ENCODE assay signal across 14 cellular contexts in genomic region chr12:212799-213526, GRCh38. TPM values are rescaled to one million over a fixed set of nuclear protein-coding genes. Genes with fewer than 3 reads are reported as not detected.
DNase-seq lines count a peak whose midpoint lies in the region; ATAC-seq and TF ChIP-seq lines count a peak whose summit lies in the region.
"Had no signal": no experiment of that assay in that cellular context is flagged by ENCODE, and none has a peak within 500 bp of the region (broad histone marks: within the 10 kb centered on the region; RNA-seq: fewer than 3 reads in every experiment).

No MANE protein-coding gene starts in this region.

- WGBS in testis, 2 donors: 56 to 60% methylated on average over 15 to 21 of the region's 21 CpGs
- WGBS in psoas muscle, 3 donors: 30 to 36% (median 31%) methylated on average over 21 of the region's 21 CpGs

- H3K4me3 ChIP-seq in choroid plexus epithelial cell (ENCODE audit: low read depth, low read length) (no peak overlapping the region), testis (no peak overlapping the region), psoas muscle (no peak overlapping the region)
- no peak overlapping the region for H3K4me3 ChIP-seq in CD8-positive, alpha-beta memory T cell (ENCODE audit: low read length)

- no peak for TF ChIP-seq POLR2A in testis (IDR thresholded peaks at IDR 0.05)

- peaks cover 9% of the 10 kb centered on the region for H3K4me1 Mint-ChIP-seq in memory B cell
- H3K4me1 Mint-ChIP-seq in CD8-positive, alpha-beta memory T cell: peaks cover 0 to 5% (median 3%) of the 10 kb centered on the region in 3 donors

- no peak overlapping the region for H3K27ac Mint-ChIP-seq in memory B cell
- no peak overlapping the region for H3K27ac Mint-ChIP-seq in CD8-positive, alpha-beta memory T cell
- H3K27ac Mint-ChIP-seq: IgD-negative memory B cell, WTC11 had no signal

- TF ChIP-seq CTCF in choroid plexus epithelial cell (conservative IDR thresholded peaks at IDR 0.05; ENCODE audit: low read depth, low read length): no peak
- no peak for TF ChIP-seq CTCF in testis (IDR thresholded peaks at IDR 0.05)
- TF ChIP-seq CTCF in psoas muscle (IDR thresholded peaks at IDR 0.05): no peak

- no peak for ATAC-seq in memory B cell (ENCODE audit: low read depth)
- ATAC-seq in psoas muscle: no peak

- H3K4me1 ChIP-seq in testis (no peaks in the 10 kb centered on the region), psoas muscle (no peaks in the 10 kb centered on the region)
- no peaks in the 10 kb centered on the region for H3K4me1 ChIP-seq in CD8-positive, alpha-beta memory T cell (ENCODE audit: insufficient read depth, low read length)

- H3K9me3 Mint-ChIP-seq in memory B cell: peaks cover 3% of the 10 kb centered on the region
- no peaks in the 10 kb centered on the region for H3K9me3 Mint-ChIP-seq in CD8-positive, alpha-beta memory T cell
- H3K9me3 Mint-ChIP-seq: WTC11 had no signal

- H3K27ac ChIP-seq in testis (no peak overlapping the region), psoas muscle (no peak overlapping the region)
- H3K27ac ChIP-seq in CD8-positive, alpha-beta memory T cell (ENCODE audit: low read depth, low read length): no peak overlapping the region
- H3K27ac ChIP-seq: 22Rv1 had no signal

- peak; percentile 19 for DNase-seq in DMS79 treated with DMSO at 0.1 percent for 48 hours (lab: John Stamatoyannopoulos, UW)
- no peak for DNase-seq in DMS79 (lab: John Stamatoyannopoulos, UW)
- DNase-seq in choroid plexus epithelial cell (ENCODE audit: low read depth): peak; percentile 43
- DNase-seq in memory B cell (ENCODE audit: low spot score in 2 of 2): no peak
- DNase-seq in testis: peak; percentile 59
- DNase-seq in GM19240 (ENCODE audit: insufficient read length, low spot score): no peak
- no peak for DNase-seq in CD8-positive, alpha-beta memory T cell
- DNase-seq in psoas muscle: no peak
- DNase-seq: NCI-H2029, SHP77 had no signal

- H3K36me3 ChIP-seq in testis (ENCODE audit: low read depth, missing control alignments) (no peaks in the 10 kb centered on the region), psoas muscle (ENCODE audit: insufficient read depth in 1 of 2, low read depth in 1 of 2) (no peaks in the 10 kb centered on the region)
- no peaks in the 10 kb centered on the region for H3K36me3 ChIP-seq in CD8-positive, alpha-beta memory T cell (ENCODE audit: insufficient read depth, low read length)

- no peaks in the 10 kb centered on the region for H3K27me3 ChIP-seq in testis
- peaks cover 4% of the 10 kb centered on the region for H3K27me3 ChIP-seq in CD8-positive, alpha-beta memory T cell (ENCODE audit: insufficient read depth, low read length, poor library complexity, severe bottlenecking)
- H3K27me3 ChIP-seq in psoas muscle (ENCODE audit: insufficient read depth in 3 of 3, low read length in 2 of 3): peaks cover 0 to 5% (median 0%) of the 10 kb centered on the region in 3 donors

- peaks cover 4% of the 10 kb centered on the region for H3K36me3 Mint-ChIP-seq in memory B cell
- H3K36me3 Mint-ChIP-seq in CD8-positive, alpha-beta memory T cell: no peaks in the 10 kb centered on the region
- H3K36me3 Mint-ChIP-seq: IgD-negative memory B cell, WTC11 had no signal

- H3K9me3 ChIP-seq in testis (no peaks in the 10 kb centered on the region), psoas muscle (no peaks in the 10 kb centered on the region)
- H3K9me3 ChIP-seq in CD8-positive, alpha-beta memory T cell (ENCODE audit: low read length): no peaks in the 10 kb centered on the region

- CTCF ChIA-PET in CD8-positive, alpha-beta memory T cell (lab: Charles Lee): no interaction called here

- intact Hi-C loops in testis (cut with DNase I; ENCODE audit: low total_unique reads) (no loop called here), psoas muscle (cut with DNase I) (no loop called here)

- H3K27me3 Mint-ChIP-seq in memory B cell: peaks cover 40% of the 10 kb centered on the region
- peaks cover 45 to 60% of the 10 kb centered on the region in 2 donors for H3K27me3 Mint-ChIP-seq in CD8-positive, alpha-beta memory T cell

- H3K4me3 Mint-ChIP-seq in memory B cell: peak overlapping the region; percentile 12
- H3K4me3 Mint-ChIP-seq in CD8-positive, alpha-beta memory T cell: no peak overlapping the region
- H3K4me3 Mint-ChIP-seq: WTC11 had no signal

- POLR2A ChIA-PET in CD8-positive, alpha-beta memory T cell (lab: Charles Lee): no interaction called here

RNA-seq across cellular contexts. Expression of gene SLC6A12, which starts 1.0 kb away (rescaled TPM):
- total RNA-seq in testis: 10 to 100 TPM in 1 of 2 donors, 1 to 10 TPM in 1; 3.8 to 12.5 TPM
- polyA plus RNA-seq in testis (ENCODE audit: insufficient read depth, low read depth, low replicate concordance): 6.4 TPM
- under 1 TPM; 0.16 to 0.37 TPM for total RNA-seq in CD8-positive, alpha-beta memory T cell
- polyA plus RNA-seq in CD8-positive, alpha-beta memory T cell: not detected
- total RNA-seq in psoas muscle: under 1 TPM; 0.30 to 0.90 (median 0.58) TPM
- under 1 TPM; 0.07 to 0.30 (median 0.07) TPM for polyA plus RNA-seq in psoas muscle
- total RNA-seq: bronchial epithelial cell had no signal
- polyA plus RNA-seq: IgD-negative memory B cell had no signal

RNA-seq across cellular contexts. Expression of gene SLC6A13, which starts 49.7 kb away (rescaled TPM):
- total RNA-seq in testis (10 to 100 TPM in 1 of 2 donors, 1 to 10 TPM in 1; 3.5 to 12.5 TPM), psoas muscle (1 to 10 TPM in 1 of 4 donors, under 1 TPM in 2, not detected in 1; 0.47 to 1.6 (median 0.53) TPM)
- polyA plus RNA-seq in testis (ENCODE audit: insufficient read depth, low read depth, low replicate concordance) (4.7 TPM), psoas muscle (under 1 TPM; 0.07 to 0.52 (median 0.08) TPM)
- total RNA-seq in CD8-positive, alpha-beta memory T cell: under 1 TPM; 0.09 to 0.31 TPM
- not detected for polyA plus RNA-seq in CD8-positive, alpha-beta memory T cell
- polyA plus RNA-seq: IgD-negative memory B cell had no signal

Comparison
In these comparisons a context has a peak if more than half of its experiments do, and no peak if none do; other contexts are left out.
1. DNase-seq: peak in DMS79 treated with DMSO at 0.1 percent for 48 hours (single experiment), choroid plexus epithelial cell (single experiment) and testis (single experiment); none in DMS79 (single experiment), memory B cell (0 of 2), GM19240 (single experiment), CD8-positive, alpha-beta memory T cell (0 of 5) and psoas muscle (0 of 2).